In the genomic region with DNA sequence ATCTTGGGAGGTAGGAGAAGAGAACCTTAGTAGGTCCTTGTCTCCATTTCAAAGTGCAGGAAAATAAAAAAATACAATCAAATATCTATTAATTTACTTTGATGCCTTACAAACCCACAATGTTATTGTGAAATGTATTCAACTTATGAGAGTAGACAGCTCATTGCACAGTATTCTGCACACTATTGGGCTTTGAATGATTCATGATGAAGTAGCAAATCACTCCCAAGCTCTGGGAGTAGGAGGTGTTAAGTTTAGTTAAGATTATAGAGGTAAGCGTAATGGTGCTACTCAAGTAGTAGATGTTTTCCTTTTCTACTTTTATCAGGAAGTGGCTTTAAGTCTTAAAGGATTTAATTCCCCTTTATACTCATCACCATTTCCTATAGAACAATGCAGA, we compare ENCODE assay signal across 30 cellular contexts. TPM values are rescaled to one million over a fixed set of nuclear protein-coding genes. Genes with fewer than 3 reads are reported as not detected.
DNase-seq lines count a peak whose midpoint lies in the region; ATAC-seq, FAIRE-seq and TF ChIP-seq lines count a peak whose summit lies in the region.
"Had no signal": no experiment of that assay in that cellular context is flagged by ENCODE, and none has a peak within 500 bp of the region (broad histone marks: within the 10 kb centered on the region; RNA-seq: fewer than 3 reads in every experiment).

No MANE protein-coding gene starts in this region.

- 100% methylated on average over 1 of the region's 1 CpG for WGBS in mammary epithelial cell (ENCODE audit: low coverage, missing lambda C conversion rate)

- ATAC-seq in esophagus mucosa (peak; percentile 89), GM18861 (IDR thresholded peaks at IDR 0.05; ENCODE audit: unreplicated experiment) (no peak)
- ATAC-seq: A549, GM12878 had no signal

- H3K27ac ChIP-seq in mammary epithelial cell (ENCODE audit: insufficient read depth, low read depth, low read length) (no peak overlapping the region), breast epithelium (no peak overlapping the region)
- H3K27ac ChIP-seq: 22Rv1, A549, BLaER1 had no signal

- BruUV-seq in mammary epithelial cell (replicated peaks; lab: Mats Ljungman, UMichigan) = no TSS peak

- TF ChIP-seq CTCF in mammary epithelial cell (conservative IDR thresholded peaks at IDR 0.05 in 1 of 2, IDR thresholded peaks at IDR 0.05 in 1 of 2; ENCODE audit: extremely low read depth in 1 of 2, insufficient read depth in 1 of 2, low read depth in 1 of 2, low read length in 2 of 2) (no peak), breast epithelium (IDR thresholded peaks at IDR 0.05) (no peak), bronchial epithelial cell (IDR thresholded peaks at IDR 0.05; ENCODE audit: insufficient read depth, low read length, severe bottlenecking) (no peak), GM13977 (IDR thresholded peaks at IDR 0.05; ENCODE audit: extremely low read depth, insufficient read depth, missing control alignments) (no peak)

- no peak overlapping the region for H2AFZ ChIP-seq in mammary epithelial cell (ENCODE audit: low read depth, low read length)

- CTCF ChIA-PET in mammary epithelial cell (lab: Charles Lee; ENCODE audit: low non-redundant PET) = no interaction called here

- no peak for TF ChIP-seq POLR2A in breast epithelium (IDR thresholded peaks at IDR 0.05)

- no peak overlapping the region for H3K4me3 ChIP-seq in mammary epithelial cell (replicated peaks in 1 of 3; ENCODE audit: insufficient read depth in 1 of 3, low read depth in 2 of 3, low read length in 3 of 3)
- H3K4me3 ChIP-seq in breast epithelium = no peak overlapping the region
- no peak overlapping the region for H3K4me3 ChIP-seq in bronchial epithelial cell (ENCODE audit: low read depth, low read length)
- H3K4me3 ChIP-seq: A549, BLaER1, GM12878 had no signal

- dilution Hi-C loops in mammary epithelial cell (cut with HindIII; ENCODE audit: low sequenced_read_pairs) = no loop called here

- H3K27me3 ChIP-seq in mammary epithelial cell (ENCODE audit: insufficient read depth, low read length) (no peaks in the 10 kb centered on the region), breast epithelium (no peaks in the 10 kb centered on the region), bronchial epithelial cell (ENCODE audit: control insufficient read depth, insufficient read depth, low read length) (no peaks in the 10 kb centered on the region)
- H3K27me3 ChIP-seq: BLaER1 had no signal

- no peaks in the 10 kb centered on the region for H3K79me2 ChIP-seq in mammary epithelial cell (ENCODE audit: insufficient read depth, low read length)

- H4K20me1 ChIP-seq in mammary epithelial cell (ENCODE audit: insufficient read depth, low read length) = no peaks in the 10 kb centered on the region
- H4K20me1 ChIP-seq: BLaER1 had no signal

- H3K9me3 ChIP-seq in mammary epithelial cell (replicated peaks; ENCODE audit: insufficient read depth, low read length) (no peaks in the 10 kb centered on the region), breast epithelium (no peaks in the 10 kb centered on the region)
- H3K9me3 ChIP-seq: A549, BE2C, BLaER1 had no signal

- FAIRE-seq in bronchial epithelial cell (lab: Jason Lieb, UNC) = no peak
- FAIRE-seq: A549, GM12878, GM12892 had no signal

- no peak overlapping the region for H3K4me2 ChIP-seq in mammary epithelial cell (ENCODE audit: insufficient read depth, low read depth, low read length)
- H3K4me2 ChIP-seq: A549, BLaER1 had no signal

- peak; percentile 20 for DNase-seq in mammary epithelial cell
- DNase-seq in breast epithelium (ENCODE audit: low spot score in 2 of 2) = no peak
- peak; percentile 42 for DNase-seq in bronchial epithelial cell (ENCODE audit: low read depth)
- DNase-seq in superior temporal gyrus (ENCODE audit: extremely low spot score) = peak; percentile 23
- no peak for DNase-seq in GM13977 (ENCODE audit: low spot score)
- DNase-seq in cerebellum (ENCODE audit: low spot score) = no peak
- DNase-seq: BE2C; C1 segment of cervical spinal cord; CD4-positive, alpha-beta memory T cell; CD4-positive, CD25-positive, alpha-beta regulatory T cell; CD8-positive, alpha-beta memory T cell; COR-L47; DMS 273 treated with DMSO at 0.1 percent for 48 hours; DMS153; DMS53; DMS79; DND-41; EL; GDM1 had no signal

- intact Hi-C loops in mammary epithelial cell (cut with micrococcal nuclease) = no loop called here
- intact Hi-C loops in breast epithelium (cut with DNase I; ENCODE audit: low total_unique reads) = no loop called here

- no peaks in the 10 kb centered on the region for H3K36me3 ChIP-seq in mammary epithelial cell (ENCODE audit: insufficient read depth, low read length)
- no peaks in the 10 kb centered on the region for H3K36me3 ChIP-seq in breast epithelium
- no peaks in the 10 kb centered on the region for H3K36me3 ChIP-seq in bronchial epithelial cell (ENCODE audit: control insufficient read depth, insufficient read depth, low read length)
- H3K36me3 ChIP-seq: BE2C, BLaER1 had no signal

- in situ Hi-C loops in mammary epithelial cell (cut with MboI; ENCODE audit: low sequenced_read_pairs in 2 of 2) = loop anchor here in 1 of 2 donors (10.0 kb wide), 1 partner anchor 179 kb away; no protein-coding TSS in a partner anchor
- in situ Hi-C loops in GM13977 (cut with MboI; ENCODE audit: low pct_unique_long_range_greater_than_20kb, low sequenced_read_pairs, unreplicated experiment) = loop anchor here (25.0 kb wide), 1 partner anchor 191 kb away; no protein-coding TSS in a partner anchor

- no peak overlapping the region for H3K9ac ChIP-seq in mammary epithelial cell (ENCODE audit: insufficient read depth, low read length)
- H3K9ac ChIP-seq: BLaER1 had no signal

- no peaks in the 10 kb centered on the region for H3K4me1 ChIP-seq in mammary epithelial cell (ENCODE audit: insufficient read depth, low read length)
- peaks cover 0 to 5% of the 10 kb centered on the region in 2 donors for H3K4me1 ChIP-seq in breast epithelium
- H3K4me1 ChIP-seq: A549, BE2C had no signal

RNA-seq across cellular contexts. Expression of a gene that starts 32.8 kb away (rescaled TPM):
- total RNA-seq in mammary epithelial cell (not detected), breast epithelium (not detected), bronchial epithelial cell (0.38 TPM in 1 of 2 replicates, not detected in the other), esophagus mucosa (62.3 TPM), cerebellum (not detected)
- polyA plus RNA-seq in mammary epithelial cell = not detected
- polyA minus RNA-seq in mammary epithelial cell = not detected
- total RNA-seq: A172; CD4-positive, alpha-beta memory T cell; CD4-positive, CD25-positive, alpha-beta regulatory T cell; CD8-positive, alpha-beta memory T cell; Daoy; G401; GM12878 had no signal
- polyA plus RNA-seq: A549; CD14-positive monocyte; CD4-positive, alpha-beta memory T cell; CD4-positive, CD25-positive, alpha-beta regulatory T cell; CD8-positive, alpha-beta memory T cell had no signal

Comparison
In these comparisons a context has a peak if more than half of its experiments do, and no peak if none do; other contexts are left out.
1. DNase-seq: peak in mammary epithelial cell (single experiment), bronchial epithelial cell (single experiment) and superior temporal gyrus (single experiment); none in breast epithelium (0 of 2), GM13977 (single experiment) and cerebellum (single experiment).
2. RNA of a gene that starts 32.8 kb away (total RNA-seq): 62.3 TPM in esophagus mucosa (single experiment); not detected in mammary epithelial cell, not detected in breast epithelium, 0.38 TPM in bronchial epithelial cell and not detected in cerebellum (single experiment); every median in the first group is over 10 times any median in the second.